ENCODE assay signal across 25 cellular contexts in genomic region chr3:2927252-2927651, GRCh38.
"Had no signal": no experiment of that assay in that cellular context is flagged by ENCODE, and none has a peak within 500 bp of the region (broad histone marks: within the 10 kb centered on the region; RNA-seq: fewer than 3 reads in every experiment).

No MANE protein-coding gene starts in this region.

- H3K4me3 ChIP-seq: gastroesophageal sphincter, ovary, right lobe of liver, tibial nerve had no signal

- ATAC-seq: activated CD4-positive, CD25-positive, alpha-beta regulatory T cell treated with anti-CD3 and anti-CD28 coated beads, Interleukin-2, amount 50 U/mL, for 24 hours; effector memory CD8-positive, alpha-beta T cell; gastroesophageal sphincter; left colon; naive thymus-derived CD4-positive, alpha-beta T cell; right lobe of liver had no signal

- H3K36me3 ChIP-seq: brain microvascular endothelial cell, gastroesophageal sphincter, ovary, right lobe of liver, tibial nerve, WERI-Rb-1 had no signal

- FAIRE-seq: astrocyte, keratinocyte had no signal

- H3K27me3 ChIP-seq: brain microvascular endothelial cell, gastroesophageal sphincter, ovary, right lobe of liver, tibial nerve had no signal

- H3K9me3 ChIP-seq: gastroesophageal sphincter, ovary, right lobe of liver, tibial nerve had no signal

- H3K27ac ChIP-seq: brain microvascular endothelial cell, gastroesophageal sphincter, ovary, right lobe of liver, tibial nerve, WERI-Rb-1 had no signal

- H3K4me1 ChIP-seq: gastroesophageal sphincter, right lobe of liver, tibial nerve had no signal

- DNase-seq: activated CD4-positive, alpha-beta memory T cell treated with anti-CD3 and anti-CD28 coated beads for 36 hours; activated CD4-positive, alpha-beta T cell treated with anti-CD3 and anti-CD28 coated beads for 48 hours; activated CD8-positive, alpha-beta memory T cell treated with anti-CD3 and anti-CD28 coated beads, Interleukin-2, amount 50 U/mL, for 4 hours; activated gamma-delta T cell; activated naive CD4-positive, alpha-beta T cell treated with anti-CD3 and anti-CD28 coated beads, Interleukin-2, amount 50 U/mL, for 16 hours; activated T-cell treated with anti-CD3 and anti-CD28 coated beads, Interleukin-2, amount 50 U/mL, for 1 hour; amniotic stem cell; brain microvascular endothelial cell; cortex of kidney; effector memory CD8-positive, alpha-beta T cell; head of caudate nucleus; hippocampal formation; left colon; mammary epithelial cell; naive thymus-derived CD4-positive, alpha-beta T cell; ovary; right lobe of liver; stimulated activated CD4-positive, alpha-beta T cell treated with anti-CD3 and anti-CD28 coated beads, Interleukin-2, amount 100 ng/mL, for 48 hours; stimulated activated naive CD4-positive, alpha-beta T cell treated with Interleukin-2 at 50 U/mL for 16 hours; WERI-Rb-1 had no signal
